25 cellular contexts compared by ENCODE assay signal in genomic region chr4:55121246-55121645, GRCh38. TPM values are rescaled to one million over a fixed set of nuclear protein-coding genes. Genes with fewer than 3 reads are reported as not detected.
DNase-seq lines count a peak whose midpoint lies in the region.
"Had no signal": no experiment of that assay in that cellular context is flagged by ENCODE, and none has a peak within 500 bp of the region (broad histone marks: within the 10 kb centered on the region; RNA-seq: fewer than 3 reads in every experiment).

No MANE protein-coding gene starts in this region.

- no peak overlapping the region for H3K27ac ChIP-seq in SJCRH30
- H3K27ac ChIP-seq: colonic mucosa, foreskin keratinocyte, pancreas, thoracic aorta had no signal

- H3K4me3 ChIP-seq in SJCRH30, result no peak overlapping the region
- H3K4me3 ChIP-seq: colonic mucosa, pancreas, thoracic aorta had no signal

- no peaks in the 10 kb centered on the region for H3K4me1 ChIP-seq in SJCRH30
- H3K4me1 ChIP-seq: colonic mucosa, foreskin keratinocyte, pancreas had no signal

- peak; percentile 75 for DNase-seq in DMS53 (lab: John Stamatoyannopoulos, UW)
- DNase-seq in KBM-7, result peak; percentile 41
- DNase-seq in dermis blood vessel endothelial cell, result peak; percentile 95
- DNase-seq in lung microvascular endothelial cell (ENCODE audit: low read depth in 2 of 2), result peak; percentile 82 to 95
- DNase-seq in SJCRH30, result no peak
- no peak for DNase-seq in cortex of kidney (lab: John Stamatoyannopoulos, UW)
- DNase-seq in NCI-H1436 treated with DMSO at 0.1 percent for 48 hours (lab: John Stamatoyannopoulos, UW), result no peak
- DNase-seq: activated CD4-positive, alpha-beta T cell treated with anti-CD3 and anti-CD28 coated beads for 4 hours; CD4-positive, alpha-beta memory T cell; colonic mucosa; DND-41; foreskin keratinocyte; kidney glomerular epithelial cell; MM.1S; natural killer cell; NCI-H1930; NCI-H446; NK-92 treated with Interleukin-12 subunit alpha and Interleukin-12 subunit beta, amount 100 ng/mL, for 24 hours; pancreas; RPMI8226; stimulated activated CD4-positive, alpha-beta T cell treated with anti-CD3 and anti-CD28 coated beads, Interleukin-1b, Interleukin-23, amount 100 ng/mL, for 48 hours; stimulated activated naive B cell treated with anti-CD40 and anti-IgM and Interleukin-4, amounts not matched to agents 10 μg/mL and 1 μg/mL and 100 μg/mL, for 72 hours had no signal

- no peaks in the 10 kb centered on the region for H3K27me3 ChIP-seq in SJCRH30

- no peaks in the 10 kb centered on the region for H3K9me3 ChIP-seq in SJCRH30 (replicated peaks)
- H3K9me3 ChIP-seq: colonic mucosa, pancreas, thoracic aorta had no signal

- in situ Hi-C loops in KBM-7 (cut with MboI; ENCODE audit: low pct_unique_long_range_greater_than_20kb, low sequenced_read_pairs), result no loop called here

- no peaks in the 10 kb centered on the region for H3K36me3 ChIP-seq in SJCRH30
- H3K36me3 ChIP-seq: colonic mucosa, pancreas, thoracic aorta had no signal

RNA-seq across cellular contexts. Expression of gene KDR, which starts 4.1 kb away (rescaled TPM):
- total RNA-seq in dermis blood vessel endothelial cell, result 292 and 321 TPM in 2 replicates
- total RNA-seq in lung microvascular endothelial cell, result 177 and 192 TPM in 2 replicates
- total RNA-seq in SJCRH30 (2014; rRNA removed; shearing (Covaris generic)), result 0.28 and 0.38 TPM in 2 replicates
- total RNA-seq: activated naive CD4-positive, alpha-beta T cell treated with anti-CD3 and anti-CD28 coated beads, Interleukin-2, amount 50 U/mL, for 72 hours; activated T-helper 1 cell treated with anti-CD3 and anti-CD28 coated beads, Interleukin-12 subunit alpha, Interleukin-12 subunit beta, Interleukin-2, Interleukin-4 antibody, amounts not matched to agents 30 ng/mL and 10 ng/mL and 1 ng/mL, durations not matched to agents 14 hours and 24 hours and 36 hours; CD4-positive, alpha-beta memory T cell; foreskin keratinocyte had no signal

Comparison
In these comparisons a context has a peak if more than half of its experiments do, and no peak if none do; other contexts are left out.
1. DNase-seq: peak in DMS53 (single experiment), KBM-7 (single experiment), dermis blood vessel endothelial cell (single experiment) and lung microvascular endothelial cell (2 of 2); none in SJCRH30 (0 of 2), cortex of kidney (single experiment) and NCI-H1436 treated with DMSO at 0.1 percent for 48 hours (single experiment).
2. RNA of gene KDR, which starts 4.1 kb away (total RNA-seq): 292 to 321 TPM in dermis blood vessel endothelial cell and 177 to 192 TPM in lung microvascular endothelial cell; 0.28 to 0.38 TPM in SJCRH30; every median in the first group is over 100 times any median in the second.